ENCODE assay signal across 24 cellular contexts in the genomic region with DNA sequence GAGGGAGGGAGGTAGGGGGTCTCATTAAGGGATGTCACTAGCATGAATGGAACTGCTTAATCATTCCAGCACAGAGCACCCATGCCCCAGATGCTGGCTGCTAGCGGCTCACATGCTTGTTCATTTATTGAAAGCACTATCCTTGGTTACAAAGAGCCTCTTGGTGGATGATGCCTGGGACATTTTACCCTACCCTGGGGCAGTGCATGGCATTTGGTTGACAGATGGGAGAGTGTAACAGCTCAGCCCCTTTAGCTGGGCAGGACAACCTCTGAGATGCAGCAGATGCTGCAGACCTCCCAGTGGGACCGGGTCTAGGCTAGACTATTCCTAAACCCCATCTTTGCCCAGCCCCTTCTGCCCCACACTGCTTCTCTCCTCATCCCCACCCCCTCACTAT.
"Had no signal": no experiment of that assay in that cellular context is flagged by ENCODE, and none has a peak within 500 bp of the region (broad histone marks: within the 10 kb centered on the region; RNA-seq: fewer than 3 reads in every experiment).

No MANE protein-coding gene starts in this region.

- H3K4me3 Mint-ChIP-seq: activated CD8-positive, alpha-beta T cell treated with anti-CD3 and anti-CD28 coated beads, Interleukin-2, amount 10 ng/mL, durations not matched to agents 7 days and 5 days; brain; central memory CD8-positive, alpha-beta T cell; T-helper 1 cell treated with Interleukin-12 subunit alpha and Interleukin-12 subunit beta and Interleukin-4 antibody, amounts not matched to agents 30 μg/mL and 1 μg/mL, for 36 hours had no signal

- H3K36me3 Mint-ChIP-seq: activated naive CD4-positive, alpha-beta T cell treated with anti-CD3 and anti-CD28 coated beads, Interleukin-2, amount 50 U/mL, for 72 hours; brain had no signal

- H3K4me1 Mint-ChIP-seq: brain; central memory CD8-positive, alpha-beta T cell had no signal

- FAIRE-seq: astrocyte, K562 had no signal

- H3K4me3 ChIP-seq: K562 had no signal

- H3K27ac Mint-ChIP-seq: activated CD8-positive, alpha-beta T cell treated with anti-CD3 and anti-CD28 coated beads, Interleukin-2, amount 10 ng/mL, durations not matched to agents 7 days and 5 days; activated naive CD4-positive, alpha-beta T cell treated with anti-CD3 and anti-CD28 coated beads, Interleukin-2, amount 50 U/mL, for 72 hours; brain; T-helper 1 cell treated with Interleukin-12 subunit alpha and Interleukin-12 subunit beta and Interleukin-4 antibody, amounts not matched to agents 30 μg/mL and 1 μg/mL, for 36 hours had no signal

- H3K9me3 Mint-ChIP-seq: activated naive CD4-positive, alpha-beta T cell treated with anti-CD3 and anti-CD28 coated beads, Interleukin-2, amount 50 U/mL, for 72 hours; brain; central memory CD8-positive, alpha-beta T cell; T-helper 1 cell treated with Interleukin-12 subunit alpha and Interleukin-12 subunit beta and Interleukin-4 antibody, amounts not matched to agents 30 μg/mL and 1 μg/mL, for 36 hours had no signal

- DNase-seq: activated CD4-positive, alpha-beta T cell treated with anti-CD3 and anti-CD28 coated beads for 4 hours; activated CD8-positive, alpha-beta memory T cell treated with anti-CD3 and anti-CD28 coated beads, Interleukin-2, amount 50 U/mL, for 48 hours; activated CD8-positive, alpha-beta T cell treated with anti-CD3 and anti-CD28 coated beads, Interleukin-2, amount 10 ng/mL, durations not matched to agents 7 days and 5 days; activated effector memory CD4-positive, alpha-beta T cell treated with Interleukin-2 at 50 U/mL for 16 hours; activated naive CD4-positive, alpha-beta T cell treated with Interleukin-2 at 50 U/mL for 16 hours; activated T-cell treated with anti-CD3 and anti-CD28 coated beads, Interleukin-2, amount 50 U/mL, for 1 hour; amygdala; MM.1S; NCI-H1105; NCI-H1436; NCI-H1930; NCI-H345; NCI-H510A; NCI-H748 treated with DMSO at 0.1 percent for 48 hours; RPMI8226 had no signal

- ATAC-seq: activated CD4-positive, CD25-positive, alpha-beta regulatory T cell treated with anti-CD3 and anti-CD28 coated beads, Interleukin-2, amount 50 U/mL, for 24 hours; activated CD8-positive, alpha-beta T cell treated with anti-CD3 and anti-CD28 coated beads, Interleukin-2, amount 10 ng/mL, durations not matched to agents 7 days and 5 days; activated naive CD4-positive, alpha-beta T cell treated with anti-CD3 and anti-CD28 coated beads, Interleukin-2, amount 50 U/mL, for 72 hours; K562; Panc1; Right ventricle myocardium inferior had no signal
